Comparison of ENCODE assay signal across 20 cellular contexts in genomic region chr13:43238341-43239083, GRCh38.
DNase-seq lines count a peak whose midpoint lies in the region; ATAC-seq, FAIRE-seq and TF ChIP-seq lines count a peak whose summit lies in the region.
"Had no signal": no experiment of that assay in that cellular context is flagged by ENCODE, and none has a peak within 500 bp of the region (broad histone marks: within the 10 kb centered on the region; RNA-seq: fewer than 3 reads in every experiment).

No MANE protein-coding gene starts in this region.

- no peak overlapping the region for H2AFZ ChIP-seq in SK-N-SH (ENCODE audit: low read depth)
- no peak overlapping the region for H2AFZ ChIP-seq in Loucy (ENCODE audit: low read length)
- H2AFZ ChIP-seq: GM23248 had no signal

- 90% methylated on average over 2 of the region's 2 CpGs for WGBS in SK-N-SH (ENCODE audit: low lambda C conversion rate)
- WGBS in esophagus muscularis mucosa, result 78% methylated on average over 2 of the region's 2 CpGs

- H3K4me1 ChIP-seq in SK-N-SH (ENCODE audit: control insufficient read depth in 1 of 2, insufficient read depth in 2 of 2, low read depth in 1 of 2, low read length in 1 of 2) (peaks cover 0 to 7% of the 10 kb centered on the region in 2 experiments; a peak in 2 of 4 replicates), Loucy (ENCODE audit: insufficient read depth, low read length, poor library complexity, severe bottlenecking) (peaks cover 38% of the 10 kb centered on the region), esophagus muscularis mucosa (no peaks in the 10 kb centered on the region)
- H3K4me1 ChIP-seq: Caco-2 had no signal

- H3K79me2 ChIP-seq in SK-N-SH (ENCODE audit: insufficient read depth) (no peaks in the 10 kb centered on the region), Loucy (ENCODE audit: insufficient read depth, low read length) (no peaks in the 10 kb centered on the region)

- H3K27ac ChIP-seq in SK-N-SH (ENCODE audit: low read depth in 2 of 2, low read length in 1 of 2) (no peak overlapping the region; a peak in 1 of 4 replicates), esophagus muscularis mucosa (replicated peaks in 1 of 4) (no peak overlapping the region)
- H3K27ac ChIP-seq: GM23248 had no signal

- no peak overlapping the region for H3K4me2 ChIP-seq in SK-N-SH
- no peak overlapping the region for H3K4me2 ChIP-seq in Loucy (ENCODE audit: low read depth, low read length, poor library complexity, severe bottlenecking)

- H3K9me3 ChIP-seq in SK-N-SH (no peaks in the 10 kb centered on the region), Loucy (ENCODE audit: insufficient read depth, low read depth, low read length) (no peaks in the 10 kb centered on the region), esophagus muscularis mucosa (no peaks in the 10 kb centered on the region)
- H3K9me3 ChIP-seq: Caco-2 had no signal

- no peak for ATAC-seq in SK-N-SH treated with all-trans-retinoic acid at 6 μM for 48 hours
- no peak for ATAC-seq in HG02759 (IDR thresholded peaks at IDR 0.05; ENCODE audit: unreplicated experiment)

- CTCF ChIA-PET in SK-N-SH (lab: Yijun Ruan, JAX), result interaction anchor here (1.1 kb wide), 1 partner anchor 14 kb away, joined by 6 read pairs; no protein-coding TSS in a partner anchor

- no peak overlapping the region for H3K9ac ChIP-seq in SK-N-SH
- no peak overlapping the region for H3K9ac ChIP-seq in Loucy (ENCODE audit: low read depth, low read length, poor library complexity, severe bottlenecking)
- H3K9ac ChIP-seq: GM23248 had no signal

- TF ChIP-seq RAD21 in SK-N-SH (IDR thresholded peaks at IDR 0.05; ENCODE audit: low read length), result peak; percentile 51

- peak in 1 of 2 experiments; percentile 31; a peak in 1 of 4 replicates for TF ChIP-seq EP300 in SK-N-SH (IDR thresholded peaks at IDR 0.05; ENCODE audit: borderline replicate concordance in 1 of 2, low read depth in 1 of 2, low read length in 1 of 2)
- no peak for TF ChIP-seq EP300 in esophagus muscularis mucosa (IDR thresholded peaks at IDR 0.05)

- POLR2A ChIA-PET in SK-N-SH (lab: Yijun Ruan, JAX), result no interaction called here

- H3K9me2 ChIP-seq in SK-N-SH, result no peaks in the 10 kb centered on the region
- no peaks in the 10 kb centered on the region for H3K9me2 ChIP-seq in Loucy (replicated peaks; ENCODE audit: low read depth, low read length)

- no peak for TF ChIP-seq POLR2A in esophagus muscularis mucosa (IDR thresholded peaks at IDR 0.05; ENCODE audit: low read depth)
- no peak for TF ChIP-seq POLR2A in GM12892 (IDR thresholded peaks at IDR 0.05; ENCODE audit: low read depth, low read length)

- H4K20me1 ChIP-seq in SK-N-SH (ENCODE audit: insufficient read depth) (no peaks in the 10 kb centered on the region), Loucy (ENCODE audit: insufficient read depth, low read length, poor library complexity, severe bottlenecking) (no peaks in the 10 kb centered on the region)

- no peaks in the 10 kb centered on the region for H3F3A ChIP-seq in SK-N-SH (replicated peaks; ENCODE audit: insufficient read depth)
- peaks cover 6% of the 10 kb centered on the region; the same call in 1 of the 2 replicates for H3F3A ChIP-seq in Loucy (ENCODE audit: low read depth)

- no peak for FAIRE-seq in GM12892 (lab: Jason Lieb, UNC)
- FAIRE-seq: G401.6, GM19239 had no signal

- TF ChIP-seq CTCF in SK-N-SH (IDR thresholded peaks at IDR 0.05) (no peak), Loucy (conservative IDR thresholded peaks at IDR 0.05; ENCODE audit: low read length) (peak; percentile 44), esophagus muscularis mucosa (IDR thresholded peaks at IDR 0.05) (no peak)

- H3K27me3 ChIP-seq in SK-N-SH (ENCODE audit: insufficient read depth), result no peaks in the 10 kb centered on the region
- no peaks in the 10 kb centered on the region for H3K27me3 ChIP-seq in Loucy (ENCODE audit: insufficient read depth, low read length, poor library complexity, severe bottlenecking)
- H3K27me3 ChIP-seq in esophagus muscularis mucosa, result no peaks in the 10 kb centered on the region

- intact Hi-C loops in esophagus muscularis mucosa (cut with DNase I), result no loop called here

- H3K4me3 ChIP-seq in SK-N-SH (ENCODE audit: low read depth in 2 of 2, low read length in 1 of 2) (no peak overlapping the region), Loucy (ENCODE audit: low read length, poor library complexity, severe bottlenecking) (no peak overlapping the region), esophagus muscularis mucosa (no peak overlapping the region)
- H3K4me3 ChIP-seq: GM23248 had no signal

- H3K36me3 ChIP-seq in SK-N-SH (replicated peaks in 1 of 2; ENCODE audit: control insufficient read depth in 1 of 2, insufficient read depth in 2 of 2, low read length in 1 of 2), result peaks cover 0 to 4% of the 10 kb centered on the region in 2 experiments
- no peaks in the 10 kb centered on the region for H3K36me3 ChIP-seq in Loucy (ENCODE audit: insufficient read depth, low read length)
- peaks cover 0 to 11% (median 0%) of the 10 kb centered on the region in 4 donors for H3K36me3 ChIP-seq in esophagus muscularis mucosa

- DNase-seq in SK-N-SH, result peak; percentile 50
- DNase-seq in esophagus muscularis mucosa (ENCODE audit: extremely low spot score), result peak; percentile 57
- DNase-seq in GM12892 (ENCODE audit: insufficient read length), result no peak
- DNase-seq in foreskin melanocyte, result no peak
- no peak for DNase-seq in SKM-1 treated with dmso at 0.1 percent for 144 hours (lab: John Stamatoyannopoulos, UW; ENCODE audit: unreplicated experiment)
- DNase-seq: 8988T; Caco-2; CD4-positive, alpha-beta T cell; NCI-H1092 treated with DMSO at 0.1 percent for 48 hours; NCI-H1694; NCI-H2081 treated with DMSO at 0.1 percent for 48 hours; NCI-H510A; NCI-H774; SHP77 had no signal

TF ChIP-seq in SK-N-SH, 30 proteins besides CTCF, POLR2A, EP300 and RAD21:
- TF ChIP-seq GATA2 (CRISPR knock-in tag; IDR thresholded peaks at IDR 0.05), result peak; percentile 56
- 0 out of 2 replicates have a peak, but pooled peaks have one; percentile 28 for TF ChIP-seq RCOR1 (IDR thresholded peaks at IDR 0.05; ENCODE audit: low read length)
- no peak for TF ChIP-seq TEAD4 (IDR thresholded peaks at IDR 0.05; ENCODE audit: borderline replicate concordance, insufficient read depth)

TF ChIP-seq in SK-N-SH treated with all-trans-retinoic acid at 6 μM for 48 hours, 23 proteins besides CTCF, POLR2A, EP300 and RAD21:
- TF ChIP-seq ARNTL (CRISPR knock-in tag; IDR thresholded peaks at IDR 0.05; ENCODE audit: borderline replicate concordance, low read depth), result no peak
- no peak for TF ChIP-seq ZNF70 (CRISPR knock-in tag; IDR thresholded peaks at IDR 0.05)
- TF ChIP-seq CREB5 (CRISPR knock-in tag; IDR thresholded peaks at IDR 0.05; ENCODE audit: low read depth), result no peak
- TF ChIP-seq ZFP3 (CRISPR knock-in tag; IDR thresholded peaks at IDR 0.05), result no peak
- no peak for TF ChIP-seq TSHZ2 (CRISPR knock-in tag; IDR thresholded peaks at IDR 0.05)

Comparison
In these comparisons a context has a peak if more than half of its experiments do, and no peak if none do; other contexts are left out.
1. DNase-seq: peak in SK-N-SH (single experiment) and esophagus muscularis mucosa (single experiment); none in GM12892 (single experiment), foreskin melanocyte (single experiment) and SKM-1 treated with dmso at 0.1 percent for 144 hours (single experiment).